In the genomic region with DNA sequence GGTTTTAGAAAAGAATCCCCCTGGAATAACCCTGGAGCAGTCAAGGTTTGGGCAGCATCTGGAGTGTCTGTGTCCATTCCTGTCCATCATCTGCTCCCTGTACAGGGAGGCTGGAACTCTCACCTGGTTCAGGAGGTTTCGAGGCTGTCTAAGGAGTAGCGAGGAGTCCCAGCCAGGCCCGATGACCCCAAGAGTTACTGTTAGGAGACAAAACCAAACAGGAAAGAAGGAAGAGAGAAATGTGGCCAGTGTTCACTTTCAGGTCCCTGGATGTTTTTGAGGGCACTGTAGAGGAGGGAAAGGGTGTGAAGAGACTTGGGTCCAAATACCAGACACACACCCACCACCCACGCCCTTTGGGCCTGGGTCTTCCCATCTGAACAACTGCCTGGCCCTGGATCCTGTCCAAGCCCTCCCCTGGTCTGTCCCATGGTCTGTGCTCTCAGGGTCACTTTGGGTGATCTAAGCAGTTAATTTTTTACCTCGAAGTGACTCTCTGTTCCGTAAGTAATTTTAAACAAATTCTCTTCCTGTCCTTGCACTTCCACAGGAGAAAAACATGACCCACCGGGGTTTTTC, we compare ENCODE assay signal across 1 cellular context.
TF ChIP-seq lines count a peak whose summit lies in the region.

No MANE protein-coding gene starts in this region.

TF ChIP-seq in HepG2, 621 proteins besides CTCF, POLR2A, EP300 and RAD21 (continued from another document and continues in another):
- TF ChIP-seq, protein P1, sequence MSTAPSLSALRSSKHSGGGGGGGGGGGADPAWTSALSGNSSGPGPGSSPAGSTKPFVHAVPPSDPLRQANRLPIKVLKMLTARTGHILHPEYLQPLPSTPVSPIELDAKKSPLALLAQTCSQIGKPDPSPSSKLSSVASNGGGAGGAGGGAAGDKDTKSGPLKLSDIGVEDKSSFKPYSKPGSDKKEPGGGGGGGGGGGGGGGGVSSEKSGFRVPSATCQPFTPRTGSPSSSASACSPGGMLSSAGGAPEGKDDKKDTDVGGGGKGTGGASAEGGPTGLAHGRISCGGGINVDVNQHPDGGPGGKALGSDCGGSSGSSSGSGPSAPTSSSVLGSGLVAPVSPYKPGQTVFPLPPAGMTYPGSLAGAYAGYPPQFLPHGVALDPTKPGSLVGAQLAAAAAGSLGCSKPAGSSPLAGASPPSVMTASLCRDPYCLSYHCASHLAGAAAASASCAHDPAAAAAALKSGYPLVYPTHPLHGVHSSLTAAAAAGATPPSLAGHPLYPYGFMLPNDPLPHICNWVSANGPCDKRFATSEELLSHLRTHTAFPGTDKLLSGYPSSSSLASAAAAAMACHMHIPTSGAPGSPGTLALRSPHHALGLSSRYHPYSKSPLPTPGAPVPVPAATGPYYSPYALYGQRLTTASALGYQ (CRISPR knock-in tag; IDR thresholded peaks at IDR 0.05), result no peak
- TF ChIP-seq ZNF496 (CRISPR knock-in tag; IDR thresholded peaks at IDR 0.05; ENCODE audit: insufficient replicate concordance), result no peak
- TF ChIP-seq ZBTB7A (CRISPR knock-in tag; IDR thresholded peaks at IDR 0.05), result peak; percentile 97
- peak; percentile 69 for TF ChIP-seq ZSCAN25 (CRISPR knock-in tag; IDR thresholded peaks at IDR 0.05)
- 0 out of 2 replicates have a peak, but pooled peaks have one; percentile 25 for TF ChIP-seq KLF11 (CRISPR knock-in tag; IDR thresholded peaks at IDR 0.05)
- no peak for TF ChIP-seq AGO2 (optimal IDR thresholded peaks at IDR 0.05; ENCODE audit: low read depth, low read length)
- TF ChIP-seq, protein P2, sequence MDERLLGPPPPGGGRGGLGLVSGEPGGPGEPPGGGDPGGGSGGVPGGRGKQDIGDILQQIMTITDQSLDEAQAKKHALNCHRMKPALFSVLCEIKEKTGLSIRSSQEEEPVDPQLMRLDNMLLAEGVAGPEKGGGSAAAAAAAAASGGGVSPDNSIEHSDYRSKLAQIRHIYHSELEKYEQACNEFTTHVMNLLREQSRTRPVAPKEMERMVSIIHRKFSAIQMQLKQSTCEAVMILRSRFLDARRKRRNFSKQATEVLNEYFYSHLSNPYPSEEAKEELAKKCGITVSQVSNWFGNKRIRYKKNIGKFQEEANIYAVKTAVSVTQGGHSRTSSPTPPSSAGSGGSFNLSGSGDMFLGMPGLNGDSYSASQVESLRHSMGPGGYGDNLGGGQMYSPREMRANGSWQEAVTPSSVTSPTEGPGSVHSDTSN (CRISPR knock-in tag; IDR thresholded peaks at IDR 0.05), result no peak
- TF ChIP-seq ZNF333 (CRISPR knock-in tag; IDR thresholded peaks at IDR 0.05; ENCODE audit: borderline replicate concordance), result no peak
- TF ChIP-seq ZFX (CRISPR knock-in tag; IDR thresholded peaks at IDR 0.05; ENCODE audit: low read depth), result peak; percentile 43
- TF ChIP-seq, protein P3, sequence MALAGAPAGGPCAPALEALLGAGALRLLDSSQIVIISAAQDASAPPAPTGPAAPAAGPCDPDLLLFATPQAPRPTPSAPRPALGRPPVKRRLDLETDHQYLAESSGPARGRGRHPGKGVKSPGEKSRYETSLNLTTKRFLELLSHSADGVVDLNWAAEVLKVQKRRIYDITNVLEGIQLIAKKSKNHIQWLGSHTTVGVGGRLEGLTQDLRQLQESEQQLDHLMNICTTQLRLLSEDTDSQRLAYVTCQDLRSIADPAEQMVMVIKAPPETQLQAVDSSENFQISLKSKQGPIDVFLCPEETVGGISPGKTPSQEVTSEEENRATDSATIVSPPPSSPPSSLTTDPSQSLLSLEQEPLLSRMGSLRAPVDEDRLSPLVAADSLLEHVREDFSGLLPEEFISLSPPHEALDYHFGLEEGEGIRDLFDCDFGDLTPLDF (CRISPR knock-in tag; IDR thresholded peaks at IDR 0.05), result no peak
- TF ChIP-seq PAWR (CRISPR knock-in tag; IDR thresholded peaks at IDR 0.05; ENCODE audit: borderline replicate concordance), result no peak
- no peak for TF ChIP-seq EEA1 (CRISPR knock-in tag; IDR thresholded peaks at IDR 0.05; ENCODE audit: borderline replicate concordance)
- TF ChIP-seq, protein P4, sequence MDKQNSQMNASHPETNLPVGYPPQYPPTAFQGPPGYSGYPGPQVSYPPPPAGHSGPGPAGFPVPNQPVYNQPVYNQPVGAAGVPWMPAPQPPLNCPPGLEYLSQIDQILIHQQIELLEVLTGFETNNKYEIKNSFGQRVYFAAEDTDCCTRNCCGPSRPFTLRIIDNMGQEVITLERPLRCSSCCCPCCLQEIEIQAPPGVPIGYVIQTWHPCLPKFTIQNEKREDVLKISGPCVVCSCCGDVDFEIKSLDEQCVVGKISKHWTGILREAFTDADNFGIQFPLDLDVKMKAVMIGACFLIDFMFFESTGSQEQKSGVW (CRISPR knock-in tag; IDR thresholded peaks at IDR 0.05; ENCODE audit: borderline replicate concordance), result no peak
- TF ChIP-seq RELA (CRISPR knock-in tag; IDR thresholded peaks at IDR 0.05), result no peak
- TF ChIP-seq ZBTB20 (CRISPR knock-in tag; IDR thresholded peaks at IDR 0.05; ENCODE audit: borderline replicate concordance, low read depth), result no peak
- TF ChIP-seq MED8 (CRISPR knock-in tag; IDR thresholded peaks at IDR 0.05; ENCODE audit: insufficient replicate concordance), result peak; percentile 7
- TF ChIP-seq NFE2 (CRISPR knock-in tag; IDR thresholded peaks at IDR 0.05), result no peak
- TF ChIP-seq NFYB (CRISPR knock-in tag; IDR thresholded peaks at IDR 0.05), result no peak
- TF ChIP-seq, protein P5, sequence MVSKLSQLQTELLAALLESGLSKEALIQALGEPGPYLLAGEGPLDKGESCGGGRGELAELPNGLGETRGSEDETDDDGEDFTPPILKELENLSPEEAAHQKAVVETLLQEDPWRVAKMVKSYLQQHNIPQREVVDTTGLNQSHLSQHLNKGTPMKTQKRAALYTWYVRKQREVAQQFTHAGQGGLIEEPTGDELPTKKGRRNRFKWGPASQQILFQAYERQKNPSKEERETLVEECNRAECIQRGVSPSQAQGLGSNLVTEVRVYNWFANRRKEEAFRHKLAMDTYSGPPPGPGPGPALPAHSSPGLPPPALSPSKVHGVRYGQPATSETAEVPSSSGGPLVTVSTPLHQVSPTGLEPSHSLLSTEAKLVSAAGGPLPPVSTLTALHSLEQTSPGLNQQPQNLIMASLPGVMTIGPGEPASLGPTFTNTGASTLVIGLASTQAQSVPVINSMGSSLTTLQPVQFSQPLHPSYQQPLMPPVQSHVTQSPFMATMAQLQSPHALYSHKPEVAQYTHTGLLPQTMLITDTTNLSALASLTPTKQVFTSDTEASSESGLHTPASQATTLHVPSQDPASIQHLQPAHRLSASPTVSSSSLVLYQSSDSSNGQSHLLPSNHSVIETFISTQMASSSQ (IDR thresholded peaks at IDR 0.05; ENCODE audit: low read depth), result peak; percentile 81
- TF ChIP-seq, protein P5 (CRISPR knock-in tag; IDR thresholded peaks at IDR 0.05; ENCODE audit: borderline replicate concordance), result peak; percentile 91
- TF ChIP-seq TBL1XR1 (IDR thresholded peaks at IDR 0.05; ENCODE audit: borderline replicate concordance, low read length, partially characterized antibody), result no peak
- TF ChIP-seq, protein P6, sequence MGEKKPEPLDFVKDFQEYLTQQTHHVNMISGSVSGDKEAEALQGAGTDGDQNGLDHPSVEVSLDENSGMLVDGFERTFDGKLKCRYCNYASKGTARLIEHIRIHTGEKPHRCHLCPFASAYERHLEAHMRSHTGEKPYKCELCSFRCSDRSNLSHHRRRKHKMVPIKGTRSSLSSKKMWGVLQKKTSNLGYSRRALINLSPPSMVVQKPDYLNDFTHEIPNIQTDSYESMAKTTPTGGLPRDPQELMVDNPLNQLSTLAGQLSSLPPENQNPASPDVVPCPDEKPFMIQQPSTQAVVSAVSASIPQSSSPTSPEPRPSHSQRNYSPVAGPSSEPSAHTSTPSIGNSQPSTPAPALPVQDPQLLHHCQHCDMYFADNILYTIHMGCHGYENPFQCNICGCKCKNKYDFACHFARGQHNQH (CRISPR knock-in tag; IDR thresholded peaks at IDR 0.05), result peak; percentile 20; the same call in 1 of the 2 replicates
- TF ChIP-seq ZMYM4 (CRISPR knock-in tag; IDR thresholded peaks at IDR 0.05), result no peak
- no peak for TF ChIP-seq JUNB (CRISPR knock-in tag; IDR thresholded peaks at IDR 0.05; ENCODE audit: borderline replicate concordance)
- no peak for TF ChIP-seq ASH2L (IDR thresholded peaks at IDR 0.05; ENCODE audit: insufficient read length, low read depth, low read length)
- TF ChIP-seq, protein P7, sequence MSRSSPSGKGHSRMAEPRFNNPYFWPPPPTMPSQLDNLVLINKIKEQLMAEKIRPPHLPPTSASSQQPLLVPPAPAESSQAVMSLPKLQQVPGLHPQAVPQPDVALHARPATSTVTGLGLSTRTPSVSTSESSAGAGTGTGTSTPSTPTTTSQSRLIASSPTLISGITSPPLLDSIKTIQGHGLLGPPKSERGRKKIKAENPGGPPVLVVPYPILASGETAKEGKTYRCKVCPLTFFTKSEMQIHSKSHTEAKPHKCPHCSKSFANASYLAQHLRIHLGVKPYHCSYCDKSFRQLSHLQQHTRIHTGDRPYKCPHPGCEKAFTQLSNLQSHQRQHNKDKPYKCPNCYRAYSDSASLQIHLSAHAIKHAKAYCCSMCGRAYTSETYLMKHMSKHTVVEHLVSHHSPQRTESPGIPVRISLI (CRISPR knock-in tag; IDR thresholded peaks at IDR 0.05; ENCODE audit: borderline replicate concordance), result peak; percentile 39; the same call in 1 of the 2 replicates
- TF ChIP-seq NCOA2 (CRISPR knock-in tag; IDR thresholded peaks at IDR 0.05), result peak; percentile 72
- TF ChIP-seq, protein P8, sequence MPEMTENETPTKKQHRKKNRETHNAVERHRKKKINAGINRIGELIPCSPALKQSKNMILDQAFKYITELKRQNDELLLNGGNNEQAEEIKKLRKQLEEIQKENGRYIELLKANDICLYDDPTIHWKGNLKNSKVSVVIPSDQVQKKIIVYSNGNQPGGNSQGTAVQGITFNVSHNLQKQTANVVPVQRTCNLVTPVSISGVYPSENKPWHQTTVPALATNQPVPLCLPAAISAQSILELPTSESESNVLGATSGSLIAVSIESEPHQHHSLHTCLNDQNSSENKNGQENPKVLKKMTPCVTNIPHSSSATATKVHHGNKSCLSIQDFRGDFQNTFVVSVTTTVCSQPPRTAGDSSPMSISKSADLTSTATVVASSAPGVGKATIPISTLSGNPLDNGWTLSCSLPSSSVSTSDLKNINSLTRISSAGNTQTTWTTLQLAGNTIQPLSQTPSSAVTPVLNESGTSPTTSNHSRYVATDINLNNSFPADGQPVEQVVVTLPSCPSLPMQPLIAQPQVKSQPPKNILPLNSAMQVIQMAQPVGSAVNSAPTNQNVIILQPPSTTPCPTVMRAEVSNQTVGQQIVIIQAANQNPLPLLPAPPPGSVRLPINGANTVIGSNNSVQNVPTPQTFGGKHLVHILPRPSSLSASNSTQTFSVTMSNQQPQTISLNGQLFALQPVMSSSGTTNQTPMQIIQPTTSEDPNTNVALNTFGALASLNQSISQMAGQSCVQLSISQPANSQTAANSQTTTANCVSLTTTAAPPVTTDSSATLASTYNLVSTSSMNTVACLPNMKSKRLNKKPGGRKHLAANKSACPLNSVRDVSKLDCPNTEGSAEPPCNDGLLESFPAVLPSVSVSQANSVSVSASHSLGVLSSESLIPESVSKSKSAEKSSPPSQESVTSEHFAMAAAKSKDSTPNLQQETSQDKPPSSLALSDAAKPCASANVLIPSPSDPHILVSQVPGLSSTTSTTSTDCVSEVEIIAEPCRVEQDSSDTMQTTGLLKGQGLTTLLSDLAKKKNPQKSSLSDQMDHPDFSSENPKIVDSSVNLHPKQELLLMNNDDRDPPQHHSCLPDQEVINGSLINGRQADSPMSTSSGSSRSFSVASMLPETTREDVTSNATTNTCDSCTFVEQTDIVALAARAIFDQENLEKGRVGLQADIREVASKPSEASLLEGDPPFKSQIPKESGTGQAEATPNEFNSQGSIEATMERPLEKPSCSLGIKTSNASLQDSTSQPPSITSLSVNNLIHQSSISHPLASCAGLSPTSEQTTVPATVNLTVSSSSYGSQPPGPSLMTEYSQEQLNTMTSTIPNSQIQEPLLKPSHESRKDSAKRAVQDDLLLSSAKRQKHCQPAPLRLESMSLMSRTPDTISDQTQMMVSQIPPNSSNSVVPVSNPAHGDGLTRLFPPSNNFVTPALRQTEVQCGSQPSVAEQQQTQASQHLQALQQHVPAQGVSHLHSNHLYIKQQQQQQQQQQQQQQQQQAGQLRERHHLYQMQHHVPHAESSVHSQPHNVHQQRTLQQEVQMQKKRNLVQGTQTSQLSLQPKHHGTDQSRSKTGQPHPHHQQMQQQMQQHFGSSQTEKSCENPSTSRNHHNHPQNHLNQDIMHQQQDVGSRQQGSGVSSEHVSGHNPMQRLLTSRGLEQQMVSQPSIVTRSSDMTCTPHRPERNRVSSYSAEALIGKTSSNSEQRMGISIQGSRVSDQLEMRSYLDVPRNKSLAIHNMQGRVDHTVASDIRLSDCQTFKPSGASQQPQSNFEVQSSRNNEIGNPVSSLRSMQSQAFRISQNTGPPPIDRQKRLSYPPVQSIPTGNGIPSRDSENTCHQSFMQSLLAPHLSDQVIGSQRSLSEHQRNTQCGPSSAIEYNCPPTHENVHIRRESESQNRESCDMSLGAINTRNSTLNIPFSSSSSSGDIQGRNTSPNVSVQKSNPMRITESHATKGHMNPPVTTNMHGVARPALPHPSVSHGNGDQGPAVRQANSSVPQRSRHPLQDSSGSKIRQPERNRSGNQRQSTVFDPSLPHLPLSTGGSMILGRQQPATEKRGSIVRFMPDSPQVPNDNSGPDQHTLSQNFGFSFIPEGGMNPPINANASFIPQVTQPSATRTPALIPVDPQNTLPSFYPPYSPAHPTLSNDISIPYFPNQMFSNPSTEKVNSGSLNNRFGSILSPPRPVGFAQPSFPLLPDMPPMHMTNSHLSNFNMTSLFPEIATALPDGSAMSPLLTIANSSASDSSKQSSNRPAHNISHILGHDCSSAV (CRISPR knock-in tag; IDR thresholded peaks at IDR 0.05; ENCODE audit: borderline replicate concordance), result no peak
- no peak for TF ChIP-seq CEBPG (CRISPR knock-in tag; IDR thresholded peaks at IDR 0.05)
